12 cellular contexts compared by ENCODE assay signal in genomic region chr17:41547378-41547841, GRCh38. TPM values are rescaled to one million over a fixed set of nuclear protein-coding genes. Genes with fewer than 3 reads are reported as not detected.
DNase-seq lines count a peak whose midpoint lies in the region; ATAC-seq and TF ChIP-seq lines count a peak whose summit lies in the region.
"Had no signal": no experiment of that assay in that cellular context is flagged by ENCODE, and none has a peak within 500 bp of the region (broad histone marks: within the 10 kb centered on the region; RNA-seq: fewer than 3 reads in every experiment).

No MANE protein-coding gene starts in this region.

- no peaks in the 10 kb centered on the region for H3K79me2 ChIP-seq in smooth muscle cell (ENCODE audit: low read depth)

- H3K27ac ChIP-seq in foreskin keratinocyte (peak overlapping the region; percentile 85), smooth muscle cell (ENCODE audit: low read depth) (peak overlapping the region; percentile 73)

- peaks cover 24% of the 10 kb centered on the region for H3F3A ChIP-seq in smooth muscle cell (ENCODE audit: low read depth)

- no peak overlapping the region for H3K4me3 ChIP-seq in smooth muscle cell

- no peak overlapping the region for H3K4me2 ChIP-seq in smooth muscle cell

- H3K27me3 ChIP-seq in foreskin keratinocyte, result no peaks in the 10 kb centered on the region
- no peaks in the 10 kb centered on the region for H3K27me3 ChIP-seq in smooth muscle cell (ENCODE audit: low read depth)

- no peak overlapping the region for H2AFZ ChIP-seq in smooth muscle cell (ENCODE audit: low read depth)

- ATAC-seq in foreskin keratinocyte (peak; percentile 1), HG02938 (IDR thresholded peaks at IDR 0.05; ENCODE audit: unreplicated experiment) (no peak), GM21381 (IDR thresholded peaks at IDR 0.05; ENCODE audit: unreplicated experiment) (no peak)

- TF ChIP-seq CTCF in foreskin keratinocyte (conservative IDR thresholded peaks at IDR 0.05) (no peak), smooth muscle cell (IDR thresholded peaks at IDR 0.05; ENCODE audit: borderline replicate concordance, insufficient read depth, poor library complexity, severe bottlenecking) (no peak)

- no peaks in the 10 kb centered on the region for H3K9me3 ChIP-seq in smooth muscle cell (replicated peaks; ENCODE audit: low read depth)

- H3K4me1 ChIP-seq in foreskin keratinocyte (peaks cover 31% of the 10 kb centered on the region), smooth muscle cell (ENCODE audit: low read depth) (peaks cover 20% of the 10 kb centered on the region)

- no peaks in the 10 kb centered on the region for H3K36me3 ChIP-seq in smooth muscle cell (ENCODE audit: low read depth)

- no peak overlapping the region for H3K9ac ChIP-seq in smooth muscle cell (ENCODE audit: low read depth)

- DNase-seq in H4 (ENCODE audit: low spot score), result peak; percentile 74
- peak; percentile 42 for DNase-seq in SK-N-DZ (ENCODE audit: low spot score)
- no peak for DNase-seq in foreskin keratinocyte
- no peak for DNase-seq in smooth muscle cell (lab: John Stamatoyannopoulos, UW; ENCODE audit: unreplicated experiment)
- DNase-seq in activated CD8-positive, alpha-beta memory T cell treated with anti-CD3 and anti-CD28 coated beads, Interleukin-2, amount 50 U/mL, for 4 hours, result no peak
- no peak for DNase-seq in AML-193 (lab: John Stamatoyannopoulos, UW)

- no peaks in the 10 kb centered on the region for H4K20me1 ChIP-seq in smooth muscle cell (ENCODE audit: low read depth)

- WGBS in smooth muscle cell (ENCODE audit: low lambda C conversion rate), result 33% methylated on average over 9 of the region's 9 CpGs

RNA-seq across cellular contexts. Expression of gene KRT19, which starts 19.3 kb away (rescaled TPM):
- 0.17 TPM in 1 of 2 replicates, not detected in the other for total RNA-seq in H4 (2014; rRNA removed; shearing (Covaris generic))
- 1.1 and 1.3 TPM in 2 replicates for polyA plus RNA-seq in SK-N-DZ (2014; cell fraction: cytosol; rRNA removed)
- 0.32 and 2.0 TPM in 2 replicates for polyA plus RNA-seq in SK-N-DZ (2014; cell fraction: nucleus; rRNA removed)
- total RNA-seq in foreskin keratinocyte (225 and 517 TPM in 2 replicates), smooth muscle cell (539 and 722 TPM in 2 replicates)
- polyA plus RNA-seq in foreskin keratinocyte (311 and 641 TPM in 2 replicates), smooth muscle cell (454 and 1,762 TPM in 2 replicates)
- total RNA-seq: activated T-cell treated with anti-CD3 and anti-CD28 coated beads, Interleukin-2, amount 50 U/mL, for 72 hours had no signal

RNA-seq across cellular contexts. Expression of gene KRT9, which starts 24.4 kb away (rescaled TPM):
- total RNA-seq in H4 (2014; rRNA removed; shearing (Covaris generic)), result not detected in 2 replicates
- 0.27 TPM in 1 of 2 replicates, not detected in the other for polyA plus RNA-seq in SK-N-DZ (2014; cell fraction: cytosol; rRNA removed)
- 1.6 TPM in 1 of 2 replicates, not detected in the other for polyA plus RNA-seq in SK-N-DZ (2014; cell fraction: nucleus; rRNA removed)
- 1.0 and 1.3 TPM in 2 replicates for total RNA-seq in foreskin keratinocyte
- 1.4 and 1.7 TPM in 2 replicates for polyA plus RNA-seq in foreskin keratinocyte
- total RNA-seq in smooth muscle cell, result 0.22 and 1.3 TPM in 2 replicates
- polyA plus RNA-seq in smooth muscle cell, result not detected in 2 replicates
- total RNA-seq: activated T-cell treated with anti-CD3 and anti-CD28 coated beads, Interleukin-2, amount 50 U/mL, for 72 hours; cardiac septum; left ventricle myocardium superior; progenitor cell of endocrine pancreas had no signal

RNA-seq across cellular contexts. Expression of gene KRT15, which starts 28.7 kb away (rescaled TPM):
- 0.35 and 1.5 TPM in 2 replicates for total RNA-seq in H4 (2014; rRNA removed; shearing (Covaris generic))
- polyA plus RNA-seq in SK-N-DZ (2014; cell fraction: cytosol; rRNA removed), result not detected in 2 replicates
- polyA plus RNA-seq in SK-N-DZ (2014; cell fraction: nucleus; rRNA removed), result not detected in 2 replicates
- total RNA-seq in foreskin keratinocyte (195 and 314 TPM in 2 replicates), smooth muscle cell (0.49 and 1.7 TPM in 2 replicates)
- polyA plus RNA-seq in foreskin keratinocyte (218 and 326 TPM in 2 replicates), smooth muscle cell (0.93 and 1.3 TPM in 2 replicates)
- total RNA-seq: activated T-cell treated with anti-CD3 and anti-CD28 coated beads, Interleukin-2, amount 50 U/mL, for 72 hours; cardiac septum had no signal

RNA-seq across cellular contexts. Expression of gene KRT14, which starts 39.3 kb away (rescaled TPM):
- total RNA-seq in H4 (2014; rRNA removed; shearing (Covaris generic)), result not detected in 2 replicates
- polyA plus RNA-seq in SK-N-DZ (2014; cell fraction: cytosol; rRNA removed), result not detected in 2 replicates
- polyA plus RNA-seq in SK-N-DZ (2014; cell fraction: nucleus; rRNA removed), result not detected in 2 replicates
- total RNA-seq in foreskin keratinocyte (12,113 and 14,268 TPM in 2 replicates), smooth muscle cell (235 and 348 TPM in 2 replicates)
- polyA plus RNA-seq in foreskin keratinocyte (17,138 and 18,688 TPM in 2 replicates), smooth muscle cell (193 and 492 TPM in 2 replicates)
- total RNA-seq: activated T-cell treated with anti-CD3 and anti-CD28 coated beads, Interleukin-2, amount 50 U/mL, for 72 hours; cardiac septum; left ventricle myocardium superior; progenitor cell of endocrine pancreas had no signal

RNA-seq across cellular contexts. Expression of gene KRT13, which starts 42.0 kb away (rescaled TPM):
- total RNA-seq in H4 (2014; rRNA removed; shearing (Covaris generic)), result not detected in 2 replicates
- polyA plus RNA-seq in SK-N-DZ (2014; cell fraction: cytosol; rRNA removed), result not detected in 2 replicates
- not detected in 2 replicates for polyA plus RNA-seq in SK-N-DZ (2014; cell fraction: nucleus; rRNA removed)
- total RNA-seq in foreskin keratinocyte (0.46 and 0.61 TPM in 2 replicates), smooth muscle cell (3.7 and 5.2 TPM in 2 replicates)
- polyA plus RNA-seq in foreskin keratinocyte (0.77 and 0.88 TPM in 2 replicates), smooth muscle cell (1.7 and 3.8 TPM in 2 replicates)
- total RNA-seq: activated T-cell treated with anti-CD3 and anti-CD28 coated beads, Interleukin-2, amount 50 U/mL, for 72 hours; cardiac septum; left ventricle myocardium superior; progenitor cell of endocrine pancreas had no signal

Comparison
In these comparisons a context has a peak if more than half of its experiments do, and no peak if none do; other contexts are left out.
1. DNase-seq: peak in H4 (single experiment) and SK-N-DZ (single experiment); none in foreskin keratinocyte (0 of 2), smooth muscle cell (single experiment), activated CD8-positive, alpha-beta memory T cell treated with anti-CD3 and anti-CD28 coated beads, Interleukin-2, amount 50 U/mL, for 4 hours (single experiment) and AML-193 (0 of 2).
2. RNA of gene KRT19, which starts 19.3 kb away (total RNA-seq): 539 to 722 TPM in smooth muscle cell and 225 to 517 TPM in foreskin keratinocyte; 0.17 TPM in H4; every median in the first group is over 100 times any median in the second.
3. RNA of gene KRT15, which starts 28.7 kb away (total RNA-seq): 195 to 314 TPM in foreskin keratinocyte; 0.49 to 1.7 TPM in smooth muscle cell and 0.35 to 1.5 TPM in H4; every median in the first group is over 10 times any median in the second.